In the genomic region with DNA sequence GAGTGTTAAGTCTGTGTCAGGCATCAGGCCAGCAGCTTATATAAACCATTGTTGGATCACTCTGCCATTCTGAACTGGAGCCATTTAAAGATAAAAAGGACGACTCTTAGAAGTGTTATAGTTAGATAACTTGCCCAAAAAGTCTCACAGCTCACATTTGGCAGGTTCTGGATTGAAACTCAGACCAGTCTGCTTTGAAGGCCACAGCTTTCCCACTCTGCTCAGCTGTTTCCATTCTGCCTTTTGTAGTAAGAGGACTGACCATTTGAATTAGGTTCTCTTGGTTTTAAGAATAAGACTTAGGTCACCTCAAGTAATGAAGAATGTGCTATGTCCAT, we compare ENCODE assay signal across 8 cellular contexts.
DNase-seq lines count a peak whose midpoint lies in the region; ATAC-seq and TF ChIP-seq lines count a peak whose summit lies in the region.

No MANE protein-coding gene starts in this region.

- no peaks in the 10 kb centered on the region for H3K9me3 ChIP-seq in BLaER1
- no peaks in the 10 kb centered on the region for H3K9me3 ChIP-seq in HCT116 (ENCODE audit: control insufficient read depth in 1 of 2, insufficient read depth in 1 of 2, low read depth in 1 of 2, low read length in 2 of 2)
- H3K9me3 ChIP-seq in tibial artery, result no peaks in the 10 kb centered on the region

- peak overlapping the region; percentile 91 for H3K27ac Mint-ChIP-seq in activated naive CD8-positive, alpha-beta T cell treated with anti-CD3 and anti-CD28 coated beads, Interleukin-2, amount 10 ng/mL, durations not matched to agents 7 days and 5 days
- peak overlapping the region; percentile 43 to 91 (median 82) for H3K27ac Mint-ChIP-seq in naive B cell

- peak overlapping the region; percentile 75 for H3K4me3 Mint-ChIP-seq in activated naive CD8-positive, alpha-beta T cell treated with anti-CD3 and anti-CD28 coated beads, Interleukin-2, amount 10 ng/mL, durations not matched to agents 7 days and 5 days
- H3K4me3 Mint-ChIP-seq in naive B cell, result peak overlapping the region; percentile 22 to 73 (median 58)

- H3K4me2 ChIP-seq in BLaER1, result peak overlapping the region; percentile 6; the same call in 1 of the 2 replicates
- H3K4me2 ChIP-seq in HCT116 (ENCODE audit: low read length), result peak overlapping the region; percentile 4; the same call in 1 of the 2 replicates

- no peak overlapping the region for H3K4me3 ChIP-seq in BLaER1
- H3K4me3 ChIP-seq in HCT116 (replicated peaks in 1 of 2; ENCODE audit: low read depth in 1 of 2, low read length in 2 of 2), result no peak overlapping the region
- no peak overlapping the region for H3K4me3 ChIP-seq in tibial artery

- peaks cover 10% of the 10 kb centered on the region for H3K36me3 Mint-ChIP-seq in activated naive CD8-positive, alpha-beta T cell treated with anti-CD3 and anti-CD28 coated beads, Interleukin-2, amount 10 ng/mL, durations not matched to agents 7 days and 5 days
- no peaks in the 10 kb centered on the region for H3K36me3 Mint-ChIP-seq in naive B cell

- no peak for ATAC-seq in HCT116
- no peak for ATAC-seq in activated naive CD8-positive, alpha-beta T cell treated with anti-CD3 and anti-CD28 coated beads, Interleukin-2, amount 10 ng/mL, durations not matched to agents 7 days and 5 days (ENCODE audit: low read depth)
- no peak for ATAC-seq in naive B cell (ENCODE audit: low read depth in 2 of 2)
- ATAC-seq in HG02852 (IDR thresholded peaks at IDR 0.05; ENCODE audit: unreplicated experiment), result no peak

- POLR2A ChIA-PET in HCT116 (lab: Charles Lee), result no interaction called here
- POLR2A ChIA-PET in activated naive CD8-positive, alpha-beta T cell treated with anti-CD3 and anti-CD28 coated beads, Interleukin-2, amount 10 ng/mL, durations not matched to agents 7 days and 5 days (lab: Charles Lee), result interaction anchor here (0.6 to 3.7 kb wide), 16 partner anchors 8 to 197 kb away, joined by 3 to 29 read pairs (median 6); a partner anchor contains a TSS

- H3K79me2 ChIP-seq in HCT116 (ENCODE audit: insufficient read depth, low read length), result no peaks in the 10 kb centered on the region

- TF ChIP-seq RAD21 in HCT116 (IDR thresholded peaks at IDR 0.05; ENCODE audit: low read depth), result no peak

- intact Hi-C loops in HCT116 (cut with micrococcal nuclease) (no loop called here), tibial artery (cut with DNase I; ENCODE audit: low total_unique reads) (no loop called here)

- H3K36me3 ChIP-seq in BLaER1, result no peaks in the 10 kb centered on the region
- no peaks in the 10 kb centered on the region for H3K36me3 ChIP-seq in HCT116 (ENCODE audit: control insufficient read depth in 1 of 2, insufficient read depth in 2 of 2, low read length in 2 of 2)
- no peaks in the 10 kb centered on the region for H3K36me3 ChIP-seq in tibial artery

- no peak overlapping the region for H3K9ac ChIP-seq in BLaER1
- no peak overlapping the region for H3K9ac ChIP-seq in HCT116 (ENCODE audit: low read length)

- TF ChIP-seq CTCF in HCT116 (IDR thresholded peaks at IDR 0.05 in 2 of 3, conservative IDR thresholded peaks at IDR 0.05 in 1 of 3; ENCODE audit: borderline replicate concordance in 1 of 3, insufficient read depth in 1 of 3, low read depth in 2 of 3, low read length in 2 of 3) (no peak), tibial artery (IDR thresholded peaks at IDR 0.05) (no peak)

- DNase-seq in HCT116 (ENCODE audit: low read depth, low spot score) (no peak), naive B cell (no peak), NCI-H2196 treated with DMSO at 0.1 percent for 48 hours (lab: John Stamatoyannopoulos, UW; ENCODE audit: unreplicated experiment) (no peak), tibial artery (no peak), AG20443 (ENCODE audit: low spot score) (no peak)
- no peak for DNase-seq in activated naive CD8-positive, alpha-beta T cell treated with anti-CD3 and anti-CD28 coated beads, Interleukin-2, amount 10 ng/mL, durations not matched to agents 7 days and 5 days

- RAD21 ChIA-PET in HCT116 (lab: Charles Lee; ENCODE audit: low non-redundant PET in 1 of 2, low total read pairs in 2 of 2, uncharacterized antibody in 2 of 2, unreplicated experiment in 2 of 2), result no interaction called here

- H4K20me1 ChIP-seq in BLaER1 (no peaks in the 10 kb centered on the region), HCT116 (ENCODE audit: insufficient read depth) (no peaks in the 10 kb centered on the region)

- BruUV-seq in HCT116 (replicated peaks; lab: Mats Ljungman, UMichigan), result no TSS peak

- H3K27me3 ChIP-seq in BLaER1, result no peaks in the 10 kb centered on the region
- H3K27me3 ChIP-seq in HCT116 (ENCODE audit: insufficient read depth, low read length), result no peaks in the 10 kb centered on the region
- no peaks in the 10 kb centered on the region for H3K27me3 ChIP-seq in tibial artery

- TF ChIP-seq POLR2A in HCT116 (IDR thresholded peaks at IDR 0.05; ENCODE audit: borderline replicate concordance, extremely low read depth, insufficient read depth, insufficient read length), result no peak

- H3K4me1 Mint-ChIP-seq in activated naive CD8-positive, alpha-beta T cell treated with anti-CD3 and anti-CD28 coated beads, Interleukin-2, amount 10 ng/mL, durations not matched to agents 7 days and 5 days, result peaks cover 55% of the 10 kb centered on the region
- peaks cover 43 to 59% (median 54%) of the 10 kb centered on the region in 3 donors for H3K4me1 Mint-ChIP-seq in naive B cell

- no peaks in the 10 kb centered on the region for H3K27me3 Mint-ChIP-seq in activated naive CD8-positive, alpha-beta T cell treated with anti-CD3 and anti-CD28 coated beads, Interleukin-2, amount 10 ng/mL, durations not matched to agents 7 days and 5 days
- no peaks in the 10 kb centered on the region for H3K27me3 Mint-ChIP-seq in naive B cell

- peak overlapping the region; percentile 27 for H2AFZ ChIP-seq in HCT116 (ENCODE audit: low read depth, low read length, poor library complexity, severe bottlenecking)

- CTCF ChIA-PET in HCT116 (lab: Charles Lee), result interaction anchor here (0.6 kb wide), 1 partner anchor 464 kb away, joined by 5 read pairs; no protein-coding TSS in a partner anchor

- no peaks in the 10 kb centered on the region for H3K9me2 ChIP-seq in HCT116 (ENCODE audit: insufficient read depth)

- peaks cover 9% of the 10 kb centered on the region; the same call in 1 of the 2 replicates for H3K4me1 ChIP-seq in BLaER1
- peaks cover 17 to 55% of the 10 kb centered on the region in 2 experiments for H3K4me1 ChIP-seq in HCT116 (ENCODE audit: control insufficient read depth in 1 of 2, insufficient read depth in 2 of 2, low read length in 2 of 2)
- H3K4me1 ChIP-seq in tibial artery, result peaks cover 0 to 11% (median 0%) of the 10 kb centered on the region in 4 donors

- H3K9me3 Mint-ChIP-seq in activated naive CD8-positive, alpha-beta T cell treated with anti-CD3 and anti-CD28 coated beads, Interleukin-2, amount 10 ng/mL, durations not matched to agents 7 days and 5 days, result peaks cover 2% of the 10 kb centered on the region
- H3K9me3 Mint-ChIP-seq in naive B cell, result peaks cover 0 to 5% (median 0%) of the 10 kb centered on the region in 7 donors

- H3K27ac ChIP-seq in BLaER1, result no peak overlapping the region
- no peak overlapping the region for H3K27ac ChIP-seq in HCT116 (ENCODE audit: low read depth, low read length)
- no peak overlapping the region for H3K27ac ChIP-seq in tibial artery

TF ChIP-seq in HCT116, 20 proteins besides CTCF, POLR2A, EP300 and RAD21:
- TF ChIP-seq ZFX (IDR thresholded peaks at IDR 0.05) (no peak), CEBPB (IDR thresholded peaks at IDR 0.05; ENCODE audit: low read depth) (no peak), EZH2phosphoT487 (IDR thresholded peaks at IDR 0.05; ENCODE audit: borderline replicate concordance) (no peak), EZH2 (IDR thresholded peaks at IDR 0.05) (no peak), YY1 (IDR thresholded peaks at IDR 0.05; ENCODE audit: extremely low read depth, insufficient replicate concordance, low read depth, low read length) (no peak), ZNF274 (IDR thresholded peaks at IDR 0.05; ENCODE audit: low read depth, low read length) (no peak)
- TF ChIP-seq, protein P1, sequence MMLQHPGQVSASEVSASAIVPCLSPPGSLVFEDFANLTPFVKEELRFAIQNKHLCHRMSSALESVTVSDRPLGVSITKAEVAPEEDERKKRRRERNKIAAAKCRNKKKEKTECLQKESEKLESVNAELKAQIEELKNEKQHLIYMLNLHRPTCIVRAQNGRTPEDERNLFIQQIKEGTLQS (IDR thresholded peaks at IDR 0.05), result no peak
